19 cellular contexts compared by ENCODE assay signal in the genomic region with DNA sequence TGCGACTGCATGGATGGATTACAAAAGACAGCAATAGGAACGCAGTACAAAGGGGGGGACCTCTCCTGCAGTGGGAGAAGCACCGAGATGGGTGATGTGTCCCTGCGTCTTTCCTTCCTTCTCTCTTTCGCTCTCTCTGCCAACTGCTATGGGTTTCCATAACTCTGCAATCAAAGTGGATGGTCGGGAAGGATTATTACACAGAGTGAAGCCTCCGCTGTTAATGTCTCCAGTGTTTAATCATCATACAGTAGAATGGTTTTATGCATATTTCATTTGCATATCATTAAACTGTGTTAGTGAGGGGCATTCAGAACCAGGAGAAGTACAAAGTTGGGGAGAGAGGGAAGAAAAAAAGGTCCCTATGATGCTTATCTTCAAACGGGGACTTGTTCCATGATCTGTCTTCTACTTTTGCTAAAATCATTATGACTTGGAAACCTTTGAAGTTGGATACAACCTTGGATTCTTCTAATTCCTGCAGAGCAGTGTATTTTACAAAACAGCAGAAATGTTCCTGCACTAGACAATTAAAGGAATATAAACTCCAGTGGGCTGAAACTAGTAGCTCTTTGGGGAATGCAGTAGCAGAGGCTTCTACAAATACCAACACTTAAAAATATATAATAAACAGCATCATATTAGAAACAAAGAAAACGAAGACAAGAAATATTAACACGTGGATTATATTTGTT.
DNase-seq lines count a peak whose midpoint lies in the region; ATAC-seq, FAIRE-seq and TF ChIP-seq lines count a peak whose summit lies in the region.
"Had no signal": no experiment of that assay in that cellular context is flagged by ENCODE, and none has a peak within 500 bp of the region (broad histone marks: within the 10 kb centered on the region; RNA-seq: fewer than 3 reads in every experiment).

No MANE protein-coding gene starts in this region.

- peak overlapping the region; percentile 97 for H3K27ac ChIP-seq in layer of hippocampus (ENCODE audit: low read depth, low read length)
- H3K27ac ChIP-seq: C4-2B, KMS-11 had no signal

- no peak for TF ChIP-seq POLR2A in GM12892 (IDR thresholded peaks at IDR 0.05; ENCODE audit: low read depth, low read length)

- in situ Hi-C loops in ACHN (cut with HindIII; ENCODE audit: low pct_ligation_motif_present, low pct_unique_long_range_greater_than_20kb, low sequenced_read_pairs): no loop called here

- peaks cover 15% of the 10 kb centered on the region for H3K36me3 Mint-ChIP-seq in natural killer cell treated with Interleukin-12 subunit alpha and Interleukin-12 subunit beta and Interleukin-15 and Interleukin-18, amount 100 ng/mL, for 72 hours

- H3K27me3 Mint-ChIP-seq in natural killer cell treated with Interleukin-12 subunit alpha and Interleukin-12 subunit beta and Interleukin-15 and Interleukin-18, amount 100 ng/mL, for 72 hours: no peaks in the 10 kb centered on the region

- H3K27me3 ChIP-seq in layer of hippocampus (ENCODE audit: control insufficient read depth, insufficient read depth, low read length): no peaks in the 10 kb centered on the region
- H3K27me3 ChIP-seq: MG63 had no signal

- peak; percentile 18 for DNase-seq in NCI-H2171 treated with DMSO at 0.1 percent for 48 hours (lab: John Stamatoyannopoulos, UW)
- DNase-seq in NCI-H2171 (lab: John Stamatoyannopoulos, UW): no peak
- peak; percentile 35 for DNase-seq in astrocyte of the hippocampus (ENCODE audit: low read depth, low spot score)
- peak; percentile 83 for DNase-seq in superior temporal gyrus (ENCODE audit: extremely low spot score)
- no peak for DNase-seq in natural killer cell treated with Interleukin-12 subunit alpha and Interleukin-12 subunit beta and Interleukin-15 and Interleukin-18, amount 100 ng/mL, for 72 hours (ENCODE audit: low spot score)
- DNase-seq in ACHN: no peak
- no peak for DNase-seq in GM12892 (ENCODE audit: insufficient read length)
- DNase-seq: 8988T, EL, H7, MG63, NCI-H1092 treated with DMSO at 0.1 percent for 48 hours, NCI-H524 had no signal

- no peak for ATAC-seq in natural killer cell treated with Interleukin-12 subunit alpha and Interleukin-12 subunit beta and Interleukin-15 and Interleukin-18, amount 100 ng/mL, for 72 hours
- ATAC-seq: Panc1, Right ventricle myocardium inferior had no signal

- H3K9me3 Mint-ChIP-seq in natural killer cell treated with Interleukin-12 subunit alpha and Interleukin-12 subunit beta and Interleukin-15 and Interleukin-18, amount 100 ng/mL, for 72 hours: no peaks in the 10 kb centered on the region

- no peaks in the 10 kb centered on the region for H3K4me1 Mint-ChIP-seq in natural killer cell treated with Interleukin-12 subunit alpha and Interleukin-12 subunit beta and Interleukin-15 and Interleukin-18, amount 100 ng/mL, for 72 hours (ENCODE audit: low read depth in 2 of 2)

- no peak for FAIRE-seq in GM12892 (lab: Jason Lieb, UNC)
- FAIRE-seq: GM18507 had no signal

- H3K27ac Mint-ChIP-seq in natural killer cell treated with Interleukin-12 subunit alpha and Interleukin-12 subunit beta and Interleukin-15 and Interleukin-18, amount 100 ng/mL, for 72 hours: no peak overlapping the region

- H3K4me3 Mint-ChIP-seq in natural killer cell treated with Interleukin-12 subunit alpha and Interleukin-12 subunit beta and Interleukin-15 and Interleukin-18, amount 100 ng/mL, for 72 hours: no peak overlapping the region

Comparison
In these comparisons a context has a peak if more than half of its experiments do, and no peak if none do; other contexts are left out.
1. DNase-seq: peak in NCI-H2171 treated with DMSO at 0.1 percent for 48 hours (single experiment), astrocyte of the hippocampus (single experiment) and superior temporal gyrus (single experiment); none in NCI-H2171 (single experiment), natural killer cell treated with Interleukin-12 subunit alpha and Interleukin-12 subunit beta and Interleukin-15 and Interleukin-18, amount 100 ng/mL, for 72 hours (single experiment), ACHN (single experiment) and GM12892 (single experiment).